Comparison of ENCODE assay signal across 24 cellular contexts in genomic region chr20:55538261-55538908, GRCh38.
"Had no signal": no experiment of that assay in that cellular context is flagged by ENCODE, and none has a peak within 500 bp of the region (broad histone marks: within the 10 kb centered on the region; RNA-seq: fewer than 3 reads in every experiment).

No MANE protein-coding gene starts in this region.

- H3K4me3 Mint-ChIP-seq: activated T-cell treated with anti-CD3 and anti-CD28 coated beads, Interleukin-2, amount 50 U/mL, for 4 hours; dendritic cell treated with granulocyte-macrophage colony-stimulating factor and Interleukin-4, amounts not matched to agents 40 ng/mL and 50 ng/mL, for 4 days; neural crest cell; stimulated activated naive CD8-positive, alpha-beta T cell treated with anti-CD3 and anti-CD28 coated beads, Interleukin-15, Interleukin-2, amounts not matched to agents 100 ng/mL and 50 ng/mL, for 24 hours had no signal

- H3K27ac ChIP-seq: left lung, right atrium auricular region, skin epidermis, VCaP had no signal

- H3K27ac Mint-ChIP-seq: dendritic cell treated with granulocyte-macrophage colony-stimulating factor and Interleukin-4, amounts not matched to agents 40 ng/mL and 50 ng/mL, for 4 days; stimulated activated naive CD8-positive, alpha-beta T cell treated with anti-CD3 and anti-CD28 coated beads, Interleukin-15, Interleukin-2, amounts not matched to agents 100 ng/mL and 50 ng/mL, for 24 hours had no signal

- H3K36me3 ChIP-seq: left lung, right atrium auricular region had no signal

- H3K27me3 ChIP-seq: left lung, right atrium auricular region had no signal

- H3K9me3 ChIP-seq: left lung, right atrium auricular region had no signal

- H3K4me1 Mint-ChIP-seq: neural crest cell had no signal

- ATAC-seq: activated T-cell treated with anti-CD3 and anti-CD28 coated beads, Interleukin-2, amount 50 U/mL, for 4 hours; left lung had no signal

- DNase-seq: activated CD4-positive, alpha-beta T cell treated with anti-CD3 and anti-CD28 coated beads, Interleukin-2, amount 50 U/mL, for 1 hour; activated CD4-positive, CD25-positive, alpha-beta regulatory T cell treated with anti-CD3 and anti-CD28 coated beads, Interleukin-2, amount 50 U/mL, for 72 hours; activated CD8-positive, alpha-beta memory T cell treated with anti-CD3 and anti-CD28 coated beads, Interleukin-2, amount 50 U/mL, for 4 hours; activated effector memory CD4-positive, alpha-beta T cell treated with Interleukin-2 at 50 U/mL for 16 hours; activated naive CD4-positive, alpha-beta T cell treated with anti-CD3 and anti-CD28 coated beads, Interleukin-2, amount 50 U/mL, for 16 hours; activated T-cell treated with anti-CD3 and anti-CD28 coated beads, Interleukin-2, amount 50 U/mL, for 4 hours; aorta; effector CD8-positive, alpha-beta T cell; foreskin melanocyte; glutamatergic neuron; hippocampal formation; islet precursor cell; left lung; stimulated activated CD4-positive, alpha-beta T cell treated with anti-CD3 and anti-CD28 coated beads, Interleukin-15, amount 100 ng/mL, for 24 hours; stimulated activated CD4-positive, alpha-beta T cell treated with anti-CD3 and anti-CD28 coated beads, Interleukin-2, amount 100 ng/mL, for 48 hours; T-helper 2 cell; trophoblast cell had no signal

- FAIRE-seq: endothelial cell of umbilical vein had no signal

- H3K4me3 ChIP-seq: left lung, right atrium auricular region, skin epidermis had no signal

- H3K27me3 Mint-ChIP-seq: dendritic cell treated with granulocyte-macrophage colony-stimulating factor and Interleukin-4, amounts not matched to agents 40 ng/mL and 50 ng/mL, for 4 days; stimulated activated naive CD8-positive, alpha-beta T cell treated with anti-CD3 and anti-CD28 coated beads, Interleukin-15, Interleukin-2, amounts not matched to agents 100 ng/mL and 50 ng/mL, for 24 hours had no signal

- H3K4me1 ChIP-seq: left lung, right atrium auricular region had no signal
